Comparison of ENCODE assay signal across 1 cellular context in the genomic region with DNA sequence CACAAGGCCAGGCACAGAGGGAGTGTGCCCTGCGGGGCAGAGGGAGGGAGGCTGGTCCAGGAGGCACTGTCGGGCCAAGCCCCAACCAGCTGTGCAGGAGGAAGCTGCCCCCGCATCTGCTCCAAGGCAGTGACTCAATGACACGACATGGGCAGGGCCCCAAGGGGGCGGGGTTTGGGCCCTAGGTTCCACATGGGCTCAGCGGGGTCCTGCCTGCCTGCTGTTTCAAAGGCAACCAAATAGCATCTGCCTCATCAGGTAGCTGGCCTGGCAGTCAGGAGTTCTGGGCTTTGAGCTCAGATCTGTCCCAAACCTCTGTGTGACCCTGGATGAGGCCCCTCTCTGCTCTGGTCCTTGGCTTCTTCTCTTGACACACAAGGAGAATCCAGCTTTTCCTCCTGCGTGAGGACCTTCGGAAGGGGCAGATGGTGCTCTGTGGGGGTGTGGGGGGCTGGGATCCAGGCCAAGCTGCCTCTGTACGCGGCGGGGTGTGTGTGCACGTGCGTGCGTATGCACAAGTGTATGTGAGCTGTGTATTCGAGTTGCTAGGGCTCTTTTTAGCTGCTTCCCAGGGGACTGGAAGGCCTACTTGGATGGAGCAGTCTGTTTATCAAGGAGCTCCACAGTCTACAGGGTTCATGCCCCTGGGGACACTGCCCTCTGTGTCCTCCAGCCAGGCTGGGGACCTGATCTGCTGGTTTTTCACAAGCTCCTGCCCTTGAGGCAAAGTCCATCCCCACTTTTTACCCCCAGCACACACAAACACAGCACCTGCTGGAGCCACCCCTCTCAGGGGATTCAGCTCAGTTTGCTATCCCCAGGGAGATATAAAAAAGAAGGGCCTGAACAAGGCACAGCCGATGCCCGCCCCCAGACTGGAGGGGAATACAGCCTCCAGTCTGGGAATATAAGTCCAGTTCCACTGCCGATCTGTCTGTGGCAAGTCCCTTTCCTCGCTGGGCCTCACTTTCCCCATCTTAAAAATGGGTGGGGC.
TF ChIP-seq lines count a peak whose summit lies in the region.

No MANE protein-coding gene starts in this region.

TF ChIP-seq in HepG2, 621 proteins besides CTCF, POLR2A, EP300 and RAD21 (continued from another document and continues in another):
- TF ChIP-seq ZBTB46 (CRISPR knock-in tag; IDR thresholded peaks at IDR 0.05; ENCODE audit: borderline replicate concordance) (no peak), ZBTB8A (CRISPR knock-in tag; IDR thresholded peaks at IDR 0.05; ENCODE audit: borderline replicate concordance, low read depth) (no peak), E2F2 (CRISPR knock-in tag; IDR thresholded peaks at IDR 0.05; ENCODE audit: borderline replicate concordance) (no peak), HDAC2 (CRISPR knock-in tag; IDR thresholded peaks at IDR 0.05) (0 out of 2 replicates have a peak, but pooled peaks have one; percentile 11), ETV5 (CRISPR knock-in tag; IDR thresholded peaks at IDR 0.05; ENCODE audit: borderline replicate concordance) (peak; percentile 13; the same call in 1 of the 2 replicates), ARHGAP35 (CRISPR knock-in tag; IDR thresholded peaks at IDR 0.05; ENCODE audit: borderline replicate concordance) (no peak), ELF3 (CRISPR knock-in tag; IDR thresholded peaks at IDR 0.05) (no peak), ZNF30 (CRISPR knock-in tag; IDR thresholded peaks at IDR 0.05) (no peak), ZNF724P (CRISPR knock-in tag; IDR thresholded peaks at IDR 0.05; ENCODE audit: borderline replicate concordance) (no peak), ZNF839 (CRISPR knock-in tag; IDR thresholded peaks at IDR 0.05; ENCODE audit: borderline replicate concordance) (no peak), MEIS1 (CRISPR knock-in tag; IDR thresholded peaks at IDR 0.05; ENCODE audit: borderline replicate concordance) (no peak), GATAD2A (CRISPR knock-in tag; IDR thresholded peaks at IDR 0.05) (peak; percentile 57; the same call in 1 of the 2 replicates), ATF2 (CRISPR knock-in tag; IDR thresholded peaks at IDR 0.05) (no peak), ZNF615 (CRISPR knock-in tag; IDR thresholded peaks at IDR 0.05; ENCODE audit: borderline replicate concordance) (no peak), ZHX1 (CRISPR knock-in tag; IDR thresholded peaks at IDR 0.05; ENCODE audit: low read depth) (0 out of 2 replicates have a peak, but pooled peaks have one; percentile 58), ZHX2 (IDR thresholded peaks at IDR 0.05; ENCODE audit: low read depth) (no peak), ZHX2 (CRISPR knock-in tag; IDR thresholded peaks at IDR 0.05; ENCODE audit: borderline replicate concordance) (no peak), ZBTB1 (CRISPR knock-in tag; IDR thresholded peaks at IDR 0.05; ENCODE audit: borderline replicate concordance) (no peak), ZNF44 (CRISPR knock-in tag; IDR thresholded peaks at IDR 0.05) (no peak), NR3C1 (CRISPR knock-in tag; IDR thresholded peaks at IDR 0.05) (no peak), HMG20B (CRISPR knock-in tag; conservative IDR thresholded peaks at IDR 0.05) (no peak), YEATS2 (CRISPR knock-in tag; IDR thresholded peaks at IDR 0.05; ENCODE audit: borderline replicate concordance) (no peak), SPEN (CRISPR knock-in tag; IDR thresholded peaks at IDR 0.05; ENCODE audit: low read depth) (peak; percentile 35; the same call in 1 of the 2 replicates), ZFP36L1 (CRISPR knock-in tag; IDR thresholded peaks at IDR 0.05) (no peak), SMAD3 (CRISPR knock-in tag; IDR thresholded peaks at IDR 0.05) (no peak; the same call in 1 of the 2 replicates), KLF9 (CRISPR knock-in tag; IDR thresholded peaks at IDR 0.05; ENCODE audit: low read depth) (no peak), ZKSCAN5 (CRISPR knock-in tag; IDR thresholded peaks at IDR 0.05) (no peak), KDM5B (CRISPR knock-in tag; IDR thresholded peaks at IDR 0.05; ENCODE audit: borderline replicate concordance) (peak; percentile 32; the same call in 1 of the 2 replicates), TRAFD1 (CRISPR knock-in tag; IDR thresholded peaks at IDR 0.05; ENCODE audit: borderline replicate concordance) (no peak), ZFP36L2 (CRISPR knock-in tag; IDR thresholded peaks at IDR 0.05) (no peak), ZNF660 (CRISPR knock-in tag; IDR thresholded peaks at IDR 0.05; ENCODE audit: borderline replicate concordance, low read depth) (no peak), SMAD1 (CRISPR knock-in tag; IDR thresholded peaks at IDR 0.05; ENCODE audit: borderline replicate concordance, low read depth) (peak; percentile 45; the same call in 1 of the 2 replicates)
- TF ChIP-seq, protein P1, sequence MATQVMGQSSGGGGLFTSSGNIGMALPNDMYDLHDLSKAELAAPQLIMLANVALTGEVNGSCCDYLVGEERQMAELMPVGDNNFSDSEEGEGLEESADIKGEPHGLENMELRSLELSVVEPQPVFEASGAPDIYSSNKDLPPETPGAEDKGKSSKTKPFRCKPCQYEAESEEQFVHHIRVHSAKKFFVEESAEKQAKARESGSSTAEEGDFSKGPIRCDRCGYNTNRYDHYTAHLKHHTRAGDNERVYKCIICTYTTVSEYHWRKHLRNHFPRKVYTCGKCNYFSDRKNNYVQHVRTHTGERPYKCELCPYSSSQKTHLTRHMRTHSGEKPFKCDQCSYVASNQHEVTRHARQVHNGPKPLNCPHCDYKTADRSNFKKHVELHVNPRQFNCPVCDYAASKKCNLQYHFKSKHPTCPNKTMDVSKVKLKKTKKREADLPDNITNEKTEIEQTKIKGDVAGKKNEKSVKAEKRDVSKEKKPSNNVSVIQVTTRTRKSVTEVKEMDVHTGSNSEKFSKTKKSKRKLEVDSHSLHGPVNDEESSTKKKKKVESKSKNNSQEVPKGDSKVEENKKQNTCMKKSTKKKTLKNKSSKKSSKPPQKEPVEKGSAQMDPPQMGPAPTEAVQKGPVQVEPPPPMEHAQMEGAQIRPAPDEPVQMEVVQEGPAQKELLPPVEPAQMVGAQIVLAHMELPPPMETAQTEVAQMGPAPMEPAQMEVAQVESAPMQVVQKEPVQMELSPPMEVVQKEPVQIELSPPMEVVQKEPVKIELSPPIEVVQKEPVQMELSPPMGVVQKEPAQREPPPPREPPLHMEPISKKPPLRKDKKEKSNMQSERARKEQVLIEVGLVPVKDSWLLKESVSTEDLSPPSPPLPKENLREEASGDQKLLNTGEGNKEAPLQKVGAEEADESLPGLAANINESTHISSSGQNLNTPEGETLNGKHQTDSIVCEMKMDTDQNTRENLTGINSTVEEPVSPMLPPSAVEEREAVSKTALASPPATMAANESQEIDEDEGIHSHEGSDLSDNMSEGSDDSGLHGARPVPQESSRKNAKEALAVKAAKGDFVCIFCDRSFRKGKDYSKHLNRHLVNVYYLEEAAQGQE (IDR thresholded peaks at IDR 0.05; ENCODE audit: borderline replicate concordance in 1 of 2, low read depth in 1 of 2, low read length in 2 of 2): no peak
- TF ChIP-seq, protein P2, sequence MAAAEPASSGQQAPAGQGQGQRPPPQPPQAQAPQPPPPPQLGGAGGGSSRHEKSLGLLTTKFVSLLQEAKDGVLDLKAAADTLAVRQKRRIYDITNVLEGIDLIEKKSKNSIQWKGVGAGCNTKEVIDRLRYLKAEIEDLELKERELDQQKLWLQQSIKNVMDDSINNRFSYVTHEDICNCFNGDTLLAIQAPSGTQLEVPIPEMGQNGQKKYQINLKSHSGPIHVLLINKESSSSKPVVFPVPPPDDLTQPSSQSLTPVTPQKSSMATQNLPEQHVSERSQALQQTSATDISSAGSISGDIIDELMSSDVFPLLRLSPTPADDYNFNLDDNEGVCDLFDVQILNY (CRISPR knock-in tag; conservative IDR thresholded peaks at IDR 0.05): no peak
